ENCODE assay signal across 1 cellular context in the genomic region with DNA sequence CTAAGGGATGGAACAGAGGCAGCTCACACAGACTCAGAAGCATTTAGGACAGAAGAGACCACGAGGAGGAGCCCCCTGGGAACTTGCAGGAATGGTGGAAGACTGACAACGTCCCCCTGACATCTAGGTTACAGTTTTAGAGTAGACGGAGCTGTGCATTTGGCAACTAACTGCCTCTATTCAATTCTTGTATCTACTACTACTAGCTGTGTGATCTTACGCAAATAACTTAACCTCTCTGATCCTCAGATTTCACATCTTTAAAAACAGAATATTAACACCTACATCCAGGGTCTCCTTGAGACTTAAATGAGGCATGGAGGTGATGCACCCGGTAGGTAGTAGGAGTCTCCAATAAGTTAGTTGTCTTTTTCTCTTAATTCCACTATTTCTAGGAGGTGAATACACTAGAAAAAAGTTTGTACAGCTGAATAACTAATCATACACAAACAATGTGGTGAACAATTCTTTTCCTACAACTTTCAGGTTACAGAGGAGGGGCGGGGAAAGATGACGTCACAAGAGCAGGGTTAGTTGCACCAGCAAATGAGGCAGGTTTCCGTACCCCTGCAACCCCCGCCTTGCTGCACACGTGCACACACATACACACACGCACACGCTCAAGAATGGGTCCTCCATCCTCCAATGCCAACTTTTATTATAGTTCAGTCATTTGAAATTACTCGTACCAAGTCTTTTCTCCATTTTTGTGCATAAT.
TF ChIP-seq lines count a peak whose summit lies in the region.

No MANE protein-coding gene starts in this region.

TF ChIP-seq in GM23338, 12 proteins besides CTCF, POLR2A, EP300 and RAD21:
- TF ChIP-seq REST (IDR thresholded peaks at IDR 0.05; ENCODE audit: unreplicated experiment): no peak
- TF ChIP-seq, protein P1, sequence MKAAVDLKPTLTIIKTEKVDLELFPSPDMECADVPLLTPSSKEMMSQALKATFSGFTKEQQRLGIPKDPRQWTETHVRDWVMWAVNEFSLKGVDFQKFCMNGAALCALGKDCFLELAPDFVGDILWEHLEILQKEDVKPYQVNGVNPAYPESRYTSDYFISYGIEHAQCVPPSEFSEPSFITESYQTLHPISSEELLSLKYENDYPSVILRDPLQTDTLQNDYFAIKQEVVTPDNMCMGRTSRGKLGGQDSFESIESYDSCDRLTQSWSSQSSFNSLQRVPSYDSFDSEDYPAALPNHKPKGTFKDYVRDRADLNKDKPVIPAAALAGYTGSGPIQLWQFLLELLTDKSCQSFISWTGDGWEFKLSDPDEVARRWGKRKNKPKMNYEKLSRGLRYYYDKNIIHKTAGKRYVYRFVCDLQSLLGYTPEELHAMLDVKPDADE (IDR thresholded peaks at IDR 0.05): no peak
- no peak for TF ChIP-seq STAT1 (IDR thresholded peaks at IDR 0.05; ENCODE audit: unreplicated experiment)
- TF ChIP-seq ZNF331 (CRISPR knock-in tag; IDR thresholded peaks at IDR 0.05; ENCODE audit: low read depth): no peak
- no peak for TF ChIP-seq EZH2 (IDR thresholded peaks at IDR 0.05; ENCODE audit: low read depth, unreplicated experiment)
- TF ChIP-seq POLR2AphosphoS5 (IDR thresholded peaks at IDR 0.05; ENCODE audit: low read depth): no peak
- TF ChIP-seq JUNB (IDR thresholded peaks at IDR 0.05; ENCODE audit: unreplicated experiment): no peak
- TF ChIP-seq, protein P2, sequence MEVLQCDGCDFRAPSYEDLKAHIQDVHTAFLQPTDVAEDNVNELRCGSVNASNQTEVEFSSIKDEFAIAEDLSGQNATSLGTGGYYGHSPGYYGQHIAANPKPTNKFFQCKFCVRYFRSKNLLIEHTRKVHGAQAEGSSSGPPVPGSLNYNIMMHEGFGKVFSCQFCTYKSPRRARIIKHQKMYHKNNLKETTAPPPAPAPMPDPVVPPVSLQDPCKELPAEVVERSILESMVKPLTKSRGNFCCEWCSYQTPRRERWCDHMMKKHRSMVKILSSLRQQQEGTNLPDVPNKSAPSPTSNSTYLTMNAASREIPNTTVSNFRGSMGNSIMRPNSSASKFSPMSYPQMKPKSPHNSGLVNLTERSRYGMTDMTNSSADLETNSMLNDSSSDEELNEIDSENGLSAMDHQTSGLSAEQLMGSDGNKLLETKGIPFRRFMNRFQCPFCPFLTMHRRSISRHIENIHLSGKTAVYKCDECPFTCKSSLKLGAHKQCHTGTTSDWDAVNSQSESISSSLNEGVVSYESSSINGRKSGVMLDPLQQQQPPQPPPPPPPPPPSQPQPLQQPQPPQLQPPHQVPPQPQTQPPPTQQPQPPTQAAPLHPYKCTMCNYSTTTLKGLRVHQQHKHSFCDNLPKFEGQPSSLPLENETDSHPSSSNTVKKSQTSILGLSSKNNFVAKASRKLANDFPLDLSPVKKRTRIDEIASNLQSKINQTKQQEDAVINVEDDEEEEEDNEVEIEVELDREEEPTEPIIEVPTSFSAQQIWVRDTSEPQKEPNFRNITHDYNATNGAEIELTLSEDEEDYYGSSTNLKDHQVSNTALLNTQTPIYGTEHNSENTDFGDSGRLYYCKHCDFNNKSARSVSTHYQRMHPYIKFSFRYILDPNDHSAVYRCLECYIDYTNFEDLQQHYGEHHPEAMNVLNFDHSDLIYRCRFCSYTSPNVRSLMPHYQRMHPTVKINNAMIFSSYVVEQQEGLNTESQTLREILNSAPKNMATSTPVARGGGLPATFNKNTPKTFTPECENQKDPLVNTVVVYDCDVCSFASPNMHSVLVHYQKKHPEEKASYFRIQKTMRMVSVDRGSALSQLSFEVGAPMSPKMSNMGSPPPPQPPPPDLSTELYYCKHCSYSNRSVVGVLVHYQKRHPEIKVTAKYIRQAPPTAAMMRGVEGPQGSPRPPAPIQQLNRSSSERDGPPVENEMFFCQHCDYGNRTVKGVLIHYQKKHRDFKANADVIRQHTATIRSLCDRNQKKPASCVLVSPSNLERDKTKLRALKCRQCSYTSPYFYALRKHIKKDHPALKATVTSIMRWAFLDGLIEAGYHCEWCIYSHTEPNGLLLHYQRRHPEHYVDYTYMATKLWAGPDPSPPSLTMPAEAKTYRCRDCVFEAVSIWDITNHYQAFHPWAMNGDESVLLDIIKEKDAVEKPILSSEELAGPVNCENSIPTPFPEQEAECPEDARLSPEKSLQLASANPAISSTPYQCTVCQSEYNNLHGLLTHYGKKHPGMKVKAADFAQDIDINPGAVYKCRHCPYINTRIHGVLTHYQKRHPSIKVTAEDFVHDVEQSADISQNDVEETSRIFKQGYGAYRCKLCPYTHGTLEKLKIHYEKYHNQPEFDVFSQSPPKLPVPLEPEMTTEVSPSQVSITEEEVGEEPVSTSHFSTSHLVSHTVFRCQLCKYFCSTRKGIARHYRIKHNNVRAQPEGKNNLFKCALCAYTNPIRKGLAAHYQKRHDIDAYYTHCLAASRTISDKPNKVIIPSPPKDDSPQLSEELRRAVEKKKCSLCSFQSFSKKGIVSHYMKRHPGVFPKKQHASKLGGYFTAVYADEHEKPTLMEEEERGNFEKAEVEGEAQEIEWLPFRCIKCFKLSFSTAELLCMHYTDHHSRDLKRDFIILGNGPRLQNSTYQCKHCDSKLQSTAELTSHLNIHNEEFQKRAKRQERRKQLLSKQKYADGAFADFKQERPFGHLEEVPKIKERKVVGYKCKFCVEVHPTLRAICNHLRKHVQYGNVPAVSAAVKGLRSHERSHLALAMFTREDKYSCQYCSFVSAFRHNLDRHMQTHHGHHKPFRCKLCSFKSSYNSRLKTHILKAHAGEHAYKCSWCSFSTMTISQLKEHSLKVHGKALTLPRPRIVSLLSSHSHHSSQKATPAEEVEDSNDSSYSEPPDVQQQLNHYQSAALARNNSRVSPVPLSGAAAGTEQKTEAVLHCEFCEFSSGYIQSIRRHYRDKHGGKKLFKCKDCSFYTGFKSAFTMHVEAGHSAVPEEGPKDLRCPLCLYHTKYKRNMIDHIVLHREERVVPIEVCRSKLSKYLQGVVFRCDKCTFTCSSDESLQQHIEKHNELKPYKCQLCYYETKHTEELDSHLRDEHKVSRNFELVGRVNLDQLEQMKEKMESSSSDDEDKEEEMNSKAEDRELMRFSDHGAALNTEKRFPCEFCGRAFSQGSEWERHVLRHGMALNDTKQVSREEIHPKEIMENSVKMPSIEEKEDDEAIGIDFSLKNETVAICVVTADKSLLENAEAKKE (CRISPR knock-in tag; IDR thresholded peaks at IDR 0.05): no peak
- TF ChIP-seq ZNF114 (CRISPR knock-in tag; IDR thresholded peaks at IDR 0.05): no peak
- TF ChIP-seq CREB1 (CRISPR knock-in tag; IDR thresholded peaks at IDR 0.05; ENCODE audit: low read depth): no peak
- no peak for TF ChIP-seq NANOG (IDR thresholded peaks at IDR 0.05; ENCODE audit: borderline replicate concordance)
- no peak for TF ChIP-seq EZH2phosphoT487 (IDR thresholded peaks at IDR 0.05; ENCODE audit: unreplicated experiment)
